15 cellular contexts compared by ENCODE assay signal in genomic region chr12:116933101-116933500, GRCh38.
"Had no signal": no experiment of that assay in that cellular context is flagged by ENCODE, and none has a peak within 500 bp of the region (broad histone marks: within the 10 kb centered on the region; RNA-seq: fewer than 3 reads in every experiment).

No MANE protein-coding gene starts in this region.

- H3K9me3 ChIP-seq: right atrium auricular region, transverse colon had no signal

- H3K4me3 ChIP-seq: right atrium auricular region, transverse colon had no signal

- H3K27ac ChIP-seq: right atrium auricular region, transverse colon had no signal

- DNase-seq: activated CD4-positive, alpha-beta T cell treated with anti-CD3 and anti-CD28 coated beads, Interleukin-2, amount 10 ng/mL, durations not matched to agents 7 days and 5 days; activated CD4-positive, CD25-positive, alpha-beta regulatory T cell; activated CD8-positive, alpha-beta memory T cell treated with anti-CD3 and anti-CD28 coated beads for 24 hours; activated naive CD8-positive, alpha-beta T cell treated with anti-CD3 and anti-CD28 coated beads for 36 hours; amygdala; cerebellar nuclear complex; effector memory CD8-positive, alpha-beta T cell; kidney; mesendoderm; nucleus accumbens; stimulated activated CD4-positive, alpha-beta T cell treated with anti-CD3 and anti-CD28 coated beads, Interleukin-4, amount 100 ng/mL, for 1 hour; stimulated activated naive CD4-positive, alpha-beta T cell; transverse colon had no signal

- ATAC-seq: effector memory CD8-positive, alpha-beta T cell; natural killer cell treated with Interleukin-12 subunit alpha and Interleukin-12 subunit beta and Interleukin-15 and Interleukin-18, amount 100 ng/mL, for 72 hours had no signal
